Comparison of ENCODE assay signal across 10 cellular contexts in the genomic region with DNA sequence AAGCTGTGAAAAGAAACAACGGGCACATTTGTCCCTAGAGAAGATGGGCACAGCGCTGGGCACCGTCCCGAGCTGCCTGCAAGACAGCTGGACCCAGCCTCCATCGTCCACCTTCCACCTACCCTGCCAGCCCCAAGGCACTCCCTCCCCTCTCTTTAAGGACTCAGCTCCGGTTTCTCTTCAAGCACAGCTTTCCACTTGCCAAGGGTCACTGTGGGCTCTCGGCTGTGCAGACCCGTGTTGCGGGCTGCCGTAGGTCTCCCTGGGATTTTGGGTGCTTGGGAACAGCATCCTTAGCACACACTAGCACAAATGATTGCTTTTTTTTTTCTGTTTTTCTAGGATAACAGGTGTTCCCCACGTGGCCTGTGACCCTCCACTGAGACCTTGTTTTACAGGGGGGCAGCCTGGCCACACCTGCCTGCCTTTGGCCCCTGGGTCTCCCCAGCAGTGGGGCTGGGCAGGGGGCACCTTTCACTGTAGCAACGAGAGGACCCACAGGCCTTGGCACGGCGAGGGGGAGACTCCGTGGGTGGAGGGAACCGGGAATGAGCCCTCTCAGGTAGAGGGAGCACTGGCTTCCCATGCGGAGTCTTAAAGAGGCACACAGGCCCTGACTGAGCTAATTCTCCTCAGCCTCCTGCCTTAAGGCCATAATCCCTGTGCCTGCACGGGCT. TPM values are rescaled to one million over a fixed set of nuclear protein-coding genes. Genes with fewer than 3 reads are reported as not detected.
DNase-seq lines count a peak whose midpoint lies in the region; ATAC-seq and TF ChIP-seq lines count a peak whose summit lies in the region.
"Had no signal": no experiment of that assay in that cellular context is flagged by ENCODE, and none has a peak within 500 bp of the region (broad histone marks: within the 10 kb centered on the region; RNA-seq: fewer than 3 reads in every experiment).

No MANE protein-coding gene starts in this region.

- H3K9me3 ChIP-seq in iPS-18a (ENCODE audit: control insufficient read depth, low read depth, low read length): no peaks in the 10 kb centered on the region

- H3K9ac ChIP-seq in iPS-18a (ENCODE audit: low read length): peak overlapping the region; percentile 27

- intact Hi-C loops in activated CD4-positive, alpha-beta T cell treated with anti-CD3 and anti-CD28 coated beads, Interleukin-2, amount 10 ng/mL, durations not matched to agents 24 days and 14 days (cut with micrococcal nuclease): no loop called here
- intact Hi-C loops in activated B cell treated with CpG ODN at 0.5 μM for 24 hours (cut with micrococcal nuclease): no loop called here

- CTCF ChIA-PET in activated B cell treated with CpG ODN at 0.5 μM for 24 hours (lab: Charles Lee): interaction anchor here (0.9 to 1.3 kb wide), 2 partner anchors 25 to 108 kb away, joined by 3 to 4 read pairs; no protein-coding TSS in a partner anchor

- H3K4me1 ChIP-seq in iPS-18a (ENCODE audit: control insufficient read depth, low read depth, low read length): no peaks in the 10 kb centered on the region

- H3K4me3 ChIP-seq in iPS-18a (ENCODE audit: low read length): peak overlapping the region; percentile 58

- no peaks in the 10 kb centered on the region for H3K27me3 Mint-ChIP-seq in activated CD4-positive, alpha-beta T cell treated with anti-CD3 and anti-CD28 coated beads, Interleukin-2, amount 10 ng/mL, durations not matched to agents 24 days and 14 days
- H3K27me3 Mint-ChIP-seq in activated B cell treated with CpG ODN at 0.5 μM for 24 hours: no peaks in the 10 kb centered on the region
- H3K27me3 Mint-ChIP-seq in stimulated activated naive CD8-positive, alpha-beta T cell treated with anti-CD3 and anti-CD28 coated beads, Interleukin-15, amount 100 ng/mL, for 72 hours: no peaks in the 10 kb centered on the region

- peaks cover 12% of the 10 kb centered on the region for H3K36me3 ChIP-seq in iPS-18a (ENCODE audit: control insufficient read depth, low read depth, low read length)

- H3K27ac Mint-ChIP-seq in activated CD4-positive, alpha-beta T cell treated with anti-CD3 and anti-CD28 coated beads, Interleukin-2, amount 10 ng/mL, durations not matched to agents 24 days and 14 days: peak overlapping the region; percentile 36
- peak overlapping the region; percentile 46 for H3K27ac Mint-ChIP-seq in activated B cell treated with CpG ODN at 0.5 μM for 24 hours
- peak overlapping the region in 1 of 2 donors; percentile 90 for H3K27ac Mint-ChIP-seq in stimulated activated naive CD8-positive, alpha-beta T cell treated with anti-CD3 and anti-CD28 coated beads, Interleukin-15, amount 100 ng/mL, for 72 hours

- no peaks in the 10 kb centered on the region for H3K9me3 Mint-ChIP-seq in activated CD4-positive, alpha-beta T cell treated with anti-CD3 and anti-CD28 coated beads, Interleukin-2, amount 10 ng/mL, durations not matched to agents 24 days and 14 days
- no peaks in the 10 kb centered on the region for H3K9me3 Mint-ChIP-seq in activated B cell treated with CpG ODN at 0.5 μM for 24 hours
- H3K9me3 Mint-ChIP-seq in stimulated activated naive CD8-positive, alpha-beta T cell treated with anti-CD3 and anti-CD28 coated beads, Interleukin-15, amount 100 ng/mL, for 72 hours: no peaks in the 10 kb centered on the region

- peak overlapping the region; percentile 80 for H3K4me3 Mint-ChIP-seq in activated CD4-positive, alpha-beta T cell treated with anti-CD3 and anti-CD28 coated beads, Interleukin-2, amount 10 ng/mL, durations not matched to agents 24 days and 14 days
- H3K4me3 Mint-ChIP-seq in activated B cell treated with CpG ODN at 0.5 μM for 24 hours: peak overlapping the region; percentile 76
- H3K4me3 Mint-ChIP-seq in stimulated activated naive CD8-positive, alpha-beta T cell treated with anti-CD3 and anti-CD28 coated beads, Interleukin-15, amount 100 ng/mL, for 72 hours: peak overlapping the region; percentile 66 to 71

- ATAC-seq in activated B cell treated with CpG ODN at 0.5 μM for 24 hours (ENCODE audit: low read depth) (no peak), HG03342 (IDR thresholded peaks at IDR 0.05; ENCODE audit: unreplicated experiment) (no peak), GM21723 (IDR thresholded peaks at IDR 0.05; ENCODE audit: unreplicated experiment) (no peak)
- no peak for ATAC-seq in stimulated activated naive CD8-positive, alpha-beta T cell treated with anti-CD3 and anti-CD28 coated beads, Interleukin-15, amount 100 ng/mL, for 72 hours

- peaks cover 30% of the 10 kb centered on the region for H3K27me3 ChIP-seq in iPS-18a (ENCODE audit: control insufficient read depth, insufficient read depth, low read length)

- POLR2A ChIA-PET in activated B cell treated with CpG ODN at 0.5 μM for 24 hours (lab: Charles Lee): interaction anchor here (0.7 kb wide), 1 partner anchor 538 kb away, joined by 4 read pairs; no protein-coding TSS in a partner anchor

- DNase-seq in activated CD4-positive, alpha-beta T cell treated with anti-CD3 and anti-CD28 coated beads, Interleukin-2, amount 10 ng/mL, durations not matched to agents 24 days and 14 days: no peak
- DNase-seq in activated CD4-positive, alpha-beta T cell treated with anti-CD3 and anti-CD28 coated beads, Interleukin-2, amount 50 U/mL, for 48 hours: no peak
- DNase-seq in activated B cell treated with CpG ODN at 0.5 μM for 24 hours (no peak), occipital lobe (lab: John Stamatoyannopoulos, UW) (no peak)
- DNase-seq in stimulated activated naive CD8-positive, alpha-beta T cell treated with anti-CD3 and anti-CD28 coated beads, Interleukin-15, amount 100 ng/mL, for 72 hours: no peak
- DNase-seq: activated CD8-positive, alpha-beta memory T cell treated with anti-CD3 and anti-CD28 coated beads, Interleukin-2, amount 50 U/mL, for 4 hours; COR-L47 had no signal

- peaks cover 13% of the 10 kb centered on the region for H3K36me3 Mint-ChIP-seq in activated CD4-positive, alpha-beta T cell treated with anti-CD3 and anti-CD28 coated beads, Interleukin-2, amount 10 ng/mL, durations not matched to agents 24 days and 14 days (ENCODE audit: low read depth)
- H3K36me3 Mint-ChIP-seq in activated B cell treated with CpG ODN at 0.5 μM for 24 hours (ENCODE audit: low read depth): peaks cover 29% of the 10 kb centered on the region

- H3K27ac ChIP-seq in iPS-18a (ENCODE audit: low read length): no peak overlapping the region

- H3K4me1 Mint-ChIP-seq in activated CD4-positive, alpha-beta T cell treated with anti-CD3 and anti-CD28 coated beads, Interleukin-2, amount 10 ng/mL, durations not matched to agents 24 days and 14 days: peaks cover 20% of the 10 kb centered on the region
- peaks cover 29% of the 10 kb centered on the region for H3K4me1 Mint-ChIP-seq in activated B cell treated with CpG ODN at 0.5 μM for 24 hours
- H3K4me1 Mint-ChIP-seq in stimulated activated naive CD8-positive, alpha-beta T cell treated with anti-CD3 and anti-CD28 coated beads, Interleukin-15, amount 100 ng/mL, for 72 hours: peaks cover 44% of the 10 kb centered on the region

- no peak for TF ChIP-seq CTCF in activated B cell treated with CpG ODN at 0.5 μM for 24 hours (IDR thresholded peaks at IDR 0.05)

RNA-seq across cellular contexts. Expression of gene CHMP6, which starts 1.4 kb away (rescaled TPM):
- total RNA-seq in activated CD4-positive, alpha-beta T cell treated with anti-CD3 and anti-CD28 coated beads, Interleukin-2, amount 10 ng/mL, durations not matched to agents 24 days and 14 days: 30.8 and 32.8 TPM in 2 replicates
- total RNA-seq in activated B cell treated with CpG ODN at 0.5 μM for 24 hours: 35.1 and 36.6 TPM in 2 replicates
- total RNA-seq in occipital lobe: 11.7 TPM

RNA-seq across cellular contexts. Expression of gene BAIAP2, which starts 41.9 kb away (rescaled TPM):
- total RNA-seq in activated CD4-positive, alpha-beta T cell treated with anti-CD3 and anti-CD28 coated beads, Interleukin-2, amount 10 ng/mL, durations not matched to agents 24 days and 14 days: 4.4 and 5.5 TPM in 2 replicates
- total RNA-seq in activated B cell treated with CpG ODN at 0.5 μM for 24 hours: 5.3 and 6.8 TPM in 2 replicates
- total RNA-seq in occipital lobe: 26.2 TPM
